Comparison of ENCODE assay signal across 15 cellular contexts in genomic region chr17:50619489-50619888, GRCh38. TPM values are rescaled to one million over a fixed set of nuclear protein-coding genes. Genes with fewer than 3 reads are reported as not detected.
DNase-seq lines count a peak whose midpoint lies in the region; TF ChIP-seq lines count a peak whose summit lies in the region.
"Had no signal": no experiment of that assay in that cellular context is flagged by ENCODE, and none has a peak within 500 bp of the region (broad histone marks: within the 10 kb centered on the region; RNA-seq: fewer than 3 reads in every experiment).

No MANE protein-coding gene starts in this region.

- H3K9me3 Mint-ChIP-seq in dendritic cell treated with granulocyte-macrophage colony-stimulating factor and Interleukin-4, amounts not matched to agents 40 ng/mL and 50 ng/mL, for 4 days: no peaks in the 10 kb centered on the region
- H3K9me3 Mint-ChIP-seq: CD8-positive, alpha-beta T cell; HFFc6 had no signal

- peak overlapping the region; percentile 51 for H3K14ac ChIP-seq in neuronal stem cell (ENCODE audit: low read length)

- H3K4me1 ChIP-seq in BLaER1 treated with 17β-estradiol and CSF1 and Interleukin-3, amounts not matched to agents 10 nM and 100 nM: peaks cover 15 to 50% (median 32%) of the 10 kb centered on the region in 10 experiments
- H3K4me1 ChIP-seq in Loucy (ENCODE audit: insufficient read depth, low read length, poor library complexity, severe bottlenecking) (peaks cover 27% of the 10 kb centered on the region), neuronal stem cell (ENCODE audit: control insufficient read depth in 2 of 2, insufficient read depth in 1 of 2, low read depth in 1 of 2, low read length in 2 of 2) (peaks cover 25 to 29% of the 10 kb centered on the region in 2 donors), ovary (ENCODE audit: insufficient read depth) (peaks cover 3% of the 10 kb centered on the region)

- peak overlapping the region; percentile 88 for H2AK5ac ChIP-seq in neuronal stem cell (ENCODE audit: low read depth, low read length)

- H3K27ac ChIP-seq in BLaER1 treated with 17β-estradiol and CSF1 and Interleukin-3, amounts not matched to agents 10 nM and 100 nM: peak overlapping the region in 8 of 11 experiments; percentile 28 to 80 (median 64); a peak in 14 of 22 replicates
- H3K27ac ChIP-seq in neuronal stem cell (replicated peaks; ENCODE audit: low read length) (no peak overlapping the region), ovary (no peak overlapping the region)
- H3K27ac ChIP-seq: SJSA1 had no signal

- H3K79me1 ChIP-seq in neuronal stem cell (ENCODE audit: low read depth, low read length): no peaks in the 10 kb centered on the region

- H3K4me3 ChIP-seq in BLaER1 treated with 17β-estradiol and CSF1 and Interleukin-3, amounts not matched to agents 10 nM and 100 nM: no peak overlapping the region
- peak overlapping the region; percentile 27 for H3K4me3 ChIP-seq in Loucy (ENCODE audit: low read length, poor library complexity, severe bottlenecking)
- no peak overlapping the region for H3K4me3 ChIP-seq in neuronal stem cell (ENCODE audit: low read length in 2 of 2)
- no peak overlapping the region for H3K4me3 ChIP-seq in ovary
- H3K4me3 ChIP-seq: SJSA1 had no signal

- peak overlapping the region; percentile 49 to 90 (median 59) for H3K4me2 ChIP-seq in BLaER1 treated with 17β-estradiol and CSF1 and Interleukin-3, amounts not matched to agents 10 nM and 100 nM
- H3K4me2 ChIP-seq in Loucy (ENCODE audit: low read depth, low read length, poor library complexity, severe bottlenecking) (peak overlapping the region; percentile 55), neuronal stem cell (ENCODE audit: insufficient read depth, low read length, poor library complexity, severe bottlenecking) (no peak overlapping the region)

- TF ChIP-seq CTCF in Loucy (conservative IDR thresholded peaks at IDR 0.05; ENCODE audit: low read length) (no peak), ovary (IDR thresholded peaks at IDR 0.05) (no peak)

- H3K9me3 ChIP-seq in BLaER1 treated with 17β-estradiol and CSF1 and Interleukin-3, amounts not matched to agents 10 nM and 100 nM (replicated peaks in 1 of 11): no peaks in the 10 kb centered on the region
- H3K9me3 ChIP-seq in Loucy (ENCODE audit: insufficient read depth, low read depth, low read length) (no peaks in the 10 kb centered on the region), neuronal stem cell (replicated peaks in 1 of 2; ENCODE audit: control insufficient read depth in 2 of 2, insufficient read depth in 1 of 2, low read depth in 1 of 2, low read length in 2 of 2) (no peaks in the 10 kb centered on the region), ovary (no peaks in the 10 kb centered on the region)
- H3K9me3 ChIP-seq: SJSA1 had no signal

- no peak overlapping the region for H2BK12ac ChIP-seq in neuronal stem cell (ENCODE audit: low read length)

- H2BK15ac ChIP-seq in neuronal stem cell (ENCODE audit: low read length): peak overlapping the region; percentile 74

- DNase-seq in neuronal stem cell (ENCODE audit: low spot score) (no peak), NCI-H526 treated with DMSO at 0.1 percent for 48 hours (lab: John Stamatoyannopoulos, UW) (no peak), ovary (no peak), superior temporal gyrus (ENCODE audit: extremely low spot score) (no peak)
- DNase-seq: CD8-positive, alpha-beta T cell; HFFc6; Karpas-422; NCI-H1105 treated with DMSO at 0.1 percent for 48 hours; NCI-H187; NCI-H345; NCI-H526 had no signal

- no peaks in the 10 kb centered on the region for H3K9me2 ChIP-seq in Loucy (replicated peaks; ENCODE audit: low read depth, low read length)

- H3K36me3 Mint-ChIP-seq in dendritic cell treated with granulocyte-macrophage colony-stimulating factor and Interleukin-4, amounts not matched to agents 40 ng/mL and 50 ng/mL, for 4 days (ENCODE audit: low read depth): no peaks in the 10 kb centered on the region
- H3K36me3 Mint-ChIP-seq: CD8-positive, alpha-beta T cell had no signal

- peak overlapping the region; percentile 11 for H3K27ac Mint-ChIP-seq in dendritic cell treated with granulocyte-macrophage colony-stimulating factor and Interleukin-4, amounts not matched to agents 40 ng/mL and 50 ng/mL, for 4 days
- H3K27ac Mint-ChIP-seq: CD8-positive, alpha-beta T cell; HFFc6 had no signal

- peak overlapping the region in 5 of 11 experiments; percentile 14 to 56 (median 44); a peak in 9 of 22 replicates for H3K9ac ChIP-seq in BLaER1 treated with 17β-estradiol and CSF1 and Interleukin-3, amounts not matched to agents 10 nM and 100 nM
- H3K9ac ChIP-seq in Loucy (ENCODE audit: low read depth, low read length, poor library complexity, severe bottlenecking): peak overlapping the region; percentile 58
- no peak overlapping the region for H3K9ac ChIP-seq in neuronal stem cell (ENCODE audit: low read depth, low read length, poor library complexity)

- no CpG with 5 or more reads among the region's 7 CpGs for WGBS in neuronal stem cell (ENCODE audit: extremely low coverage in 2 of 2, insufficient read length in 2 of 2, insufficient replicate concordance in 1 of 2), 2 donors
- WGBS in ovary, 3 donors: 83 to 94% (median 87%) methylated on average over 7 of the region's 7 CpGs

- peaks cover 20% of the 10 kb centered on the region for H3K27me3 Mint-ChIP-seq in dendritic cell treated with granulocyte-macrophage colony-stimulating factor and Interleukin-4, amounts not matched to agents 40 ng/mL and 50 ng/mL, for 4 days

- H4K20me1 ChIP-seq in BLaER1 treated with 17β-estradiol and CSF1 and Interleukin-3, amounts not matched to agents 10 nM and 100 nM: no peaks in the 10 kb centered on the region
- H4K20me1 ChIP-seq in Loucy (ENCODE audit: insufficient read depth, low read length, poor library complexity, severe bottlenecking): no peaks in the 10 kb centered on the region

- peak overlapping the region; percentile 23 for H4K8ac ChIP-seq in neuronal stem cell (ENCODE audit: low read depth, low read length)

- H2AFZ ChIP-seq in Loucy (ENCODE audit: low read length) (peak overlapping the region; percentile 68), neuronal stem cell (ENCODE audit: low read length) (no peak overlapping the region)

- no peak overlapping the region for H3K4ac ChIP-seq in neuronal stem cell (ENCODE audit: low read length)

- H3K27me3 ChIP-seq in BLaER1 treated with 17β-estradiol and CSF1 and Interleukin-3, amounts not matched to agents 10 nM and 100 nM: no peaks in the 10 kb centered on the region
- H3K27me3 ChIP-seq in Loucy (ENCODE audit: insufficient read depth, low read length, poor library complexity, severe bottlenecking): no peaks in the 10 kb centered on the region
- peaks cover 0 to 6% (median 2%) of the 10 kb centered on the region in 3 experiments for H3K27me3 ChIP-seq in neuronal stem cell (ENCODE audit: control insufficient read depth in 3 of 3, insufficient read depth in 3 of 3, low read depth in 1 of 3, low read length in 3 of 3)
- no peaks in the 10 kb centered on the region for H3K27me3 ChIP-seq in ovary
- H3K27me3 ChIP-seq: SJSA1 had no signal

- H2BK5ac ChIP-seq in neuronal stem cell (ENCODE audit: low read length): no peak overlapping the region

- H3K23ac ChIP-seq in neuronal stem cell (ENCODE audit: low read depth, low read length, poor library complexity): peak overlapping the region; percentile 85

- no peaks in the 10 kb centered on the region for H3K79me2 ChIP-seq in Loucy (ENCODE audit: insufficient read depth, low read length)

- no peaks in the 10 kb centered on the region for H3K36me3 ChIP-seq in BLaER1 treated with 17β-estradiol and CSF1 and Interleukin-3, amounts not matched to agents 10 nM and 100 nM
- no peaks in the 10 kb centered on the region for H3K36me3 ChIP-seq in Loucy (ENCODE audit: insufficient read depth, low read length)
- H3K36me3 ChIP-seq in neuronal stem cell (replicated peaks in 1 of 2; ENCODE audit: control insufficient read depth in 2 of 2, insufficient read depth in 2 of 2, low read length in 2 of 2): no peaks in the 10 kb centered on the region
- H3K36me3 ChIP-seq in ovary: no peaks in the 10 kb centered on the region
- H3K36me3 ChIP-seq: SJSA1 had no signal

- H4K91ac ChIP-seq in neuronal stem cell (ENCODE audit: low read depth, low read length, poor library complexity): peak overlapping the region; percentile 79

- intact Hi-C loops in dendritic cell treated with granulocyte-macrophage colony-stimulating factor and Interleukin-4, amounts not matched to agents 40 ng/mL and 50 ng/mL, for 4 days (cut with micrococcal nuclease): no loop called here
- intact Hi-C loops in ovary (cut with DNase I): no loop called here

- peak overlapping the region; percentile 96 for H3K18ac ChIP-seq in neuronal stem cell (ENCODE audit: low read length)

- no peak overlapping the region for H2BK120ac ChIP-seq in neuronal stem cell (ENCODE audit: low read depth, low read length)

- TF ChIP-seq POLR2A in ovary (IDR thresholded peaks at IDR 0.05): no peak

- H3K4me3 Mint-ChIP-seq in dendritic cell treated with granulocyte-macrophage colony-stimulating factor and Interleukin-4, amounts not matched to agents 40 ng/mL and 50 ng/mL, for 4 days: no peak overlapping the region
- H3K4me3 Mint-ChIP-seq: CD8-positive, alpha-beta T cell; HFFc6 had no signal

- peaks cover 68% of the 10 kb centered on the region for H3K4me1 Mint-ChIP-seq in dendritic cell treated with granulocyte-macrophage colony-stimulating factor and Interleukin-4, amounts not matched to agents 40 ng/mL and 50 ng/mL, for 4 days (ENCODE audit: low read depth)

- no peaks in the 10 kb centered on the region for H3F3A ChIP-seq in Loucy (ENCODE audit: low read depth)

- no peak for TF ChIP-seq EP300 in ovary (IDR thresholded peaks at IDR 0.05)

RNA-seq across cellular contexts. Expression of gene ABCC3, which starts 15.2 kb away (rescaled TPM):
- 0.26 TPM for polyA plus RNA-seq in neuronal stem cell (2013, experiment 1 of 2)
- 0.22 TPM for polyA plus RNA-seq in neuronal stem cell (2013, experiment 2 of 2)
- 10 to 100 TPM in 1 of 7 donors, 1 to 10 TPM in 6; 1.4 to 11.4 (median 5.2) TPM for total RNA-seq in ovary
- polyA plus RNA-seq in ovary: 10 to 100 TPM in 1 of 2 donors, 1 to 10 TPM in 1; 2.5 to 14.2 TPM
- total RNA-seq: CD8-positive, alpha-beta T cell had no signal

RNA-seq across cellular contexts. Expression of gene CACNA1G, which starts 59.0 kb away (rescaled TPM):
- 3.0 TPM for polyA plus RNA-seq in neuronal stem cell (2013, experiment 1 of 2)
- 2.8 TPM for polyA plus RNA-seq in neuronal stem cell (2013, experiment 2 of 2)
- 10 to 100 TPM in 3 of 7 donors, 1 to 10 TPM in 4; 1.9 to 39.1 (median 6.5) TPM for total RNA-seq in ovary
- polyA plus RNA-seq in ovary: 1 to 10 TPM; 1.0 to 1.2 TPM

Comparison
In these comparisons a context has a peak if more than half of its experiments do, and no peak if none do; other contexts are left out.
1. H3K27ac ChIP-seq: peak in BLaER1 treated with 17β-estradiol and CSF1 and Interleukin-3, amounts not matched to agents 10 nM and 100 nM (8 of 11); none in neuronal stem cell (single experiment) and ovary (0 of 2).